Comparison of ENCODE assay signal across 1 cellular context in the genomic region with DNA sequence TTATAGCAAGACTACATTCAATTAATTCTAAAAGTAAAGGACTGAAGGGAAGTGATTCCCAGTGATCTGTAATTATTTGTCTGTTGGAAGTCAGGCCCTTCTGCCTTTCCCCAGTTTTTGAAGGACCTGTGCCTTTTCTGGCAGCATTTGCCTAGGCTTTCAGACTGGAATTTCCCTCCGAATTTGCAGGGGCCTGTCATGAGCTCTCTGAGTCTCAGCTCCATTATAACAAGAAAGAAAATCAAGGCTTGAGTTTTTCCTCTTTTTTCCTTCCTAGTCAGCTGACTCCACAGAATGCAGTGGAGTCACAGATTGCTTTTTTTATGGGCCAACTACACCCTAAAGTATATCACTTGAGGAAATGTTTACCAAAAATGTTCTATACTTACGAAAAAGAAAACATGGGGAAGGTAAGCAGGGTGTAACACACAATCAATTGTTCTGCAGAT.
TF ChIP-seq lines count a peak whose summit lies in the region.

No MANE protein-coding gene starts in this region.

TF ChIP-seq in HepG2, 621 proteins besides CTCF, POLR2A, EP300 and RAD21 (continued from another document):
- TF ChIP-seq, protein P1, sequence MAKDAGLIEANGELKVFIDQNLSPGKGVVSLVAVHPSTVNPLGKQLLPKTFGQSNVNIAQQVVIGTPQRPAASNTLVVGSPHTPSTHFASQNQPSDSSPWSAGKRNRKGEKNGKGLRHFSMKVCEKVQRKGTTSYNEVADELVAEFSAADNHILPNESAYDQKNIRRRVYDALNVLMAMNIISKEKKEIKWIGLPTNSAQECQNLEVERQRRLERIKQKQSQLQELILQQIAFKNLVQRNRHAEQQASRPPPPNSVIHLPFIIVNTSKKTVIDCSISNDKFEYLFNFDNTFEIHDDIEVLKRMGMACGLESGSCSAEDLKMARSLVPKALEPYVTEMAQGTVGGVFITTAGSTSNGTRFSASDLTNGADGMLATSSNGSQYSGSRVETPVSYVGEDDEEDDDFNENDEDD (CRISPR knock-in tag; IDR thresholded peaks at IDR 0.05; ENCODE audit: borderline replicate concordance) = 0 out of 2 replicates have a peak, but pooled peaks have one; percentile 1
